24 cellular contexts compared by ENCODE assay signal in genomic region chr15:70411464-70411863, GRCh38.
"Had no signal": no experiment of that assay in that cellular context is flagged by ENCODE, and none has a peak within 500 bp of the region (broad histone marks: within the 10 kb centered on the region; RNA-seq: fewer than 3 reads in every experiment).

No MANE protein-coding gene starts in this region.

- H3K27me3 ChIP-seq: adrenal gland, ascending aorta, testis had no signal

- H3K4me3 ChIP-seq: adrenal gland, ascending aorta, gastroesophageal sphincter, heart left ventricle, smooth muscle cell, testis had no signal

- H3K27ac Mint-ChIP-seq: activated naive CD8-positive, alpha-beta T cell; activated T-helper 17 cell treated with anti-CD3 and anti-CD28 coated beads, Interleukin-2, amount 50 U/mL, for 72 hours; memory B cell; stimulated activated naive B cell treated with anti-CD40 and anti-IgM and Interleukin-4, amounts not matched to agents 10 μg/mL and 1 μg/mL and 100 μg/mL, for 72 hours had no signal

- H3K36me3 ChIP-seq: adrenal gland, ascending aorta, gastroesophageal sphincter, heart left ventricle had no signal

- H3K4me1 ChIP-seq: adrenal gland, ascending aorta, gastroesophageal sphincter, heart left ventricle, testis had no signal

- H3K9me3 Mint-ChIP-seq: memory B cell had no signal

- H3K9me3 ChIP-seq: adrenal gland, testis had no signal

- H3K27me3 Mint-ChIP-seq: activated naive CD8-positive, alpha-beta T cell; activated T-helper 17 cell treated with anti-CD3 and anti-CD28 coated beads, Interleukin-2, amount 50 U/mL, for 72 hours had no signal

- H3K4me3 Mint-ChIP-seq: activated naive CD8-positive, alpha-beta T cell; activated T-helper 17 cell treated with anti-CD3 and anti-CD28 coated beads, Interleukin-2, amount 50 U/mL, for 72 hours; memory B cell; neural crest cell; stimulated activated naive B cell treated with anti-CD40 and anti-IgM and Interleukin-4, amounts not matched to agents 10 μg/mL and 1 μg/mL and 100 μg/mL, for 72 hours had no signal

- H3K36me3 Mint-ChIP-seq: activated naive CD8-positive, alpha-beta T cell; memory B cell had no signal

- ATAC-seq: activated T-helper 17 cell treated with anti-CD3 and anti-CD28 coated beads, Interleukin-2, amount 50 U/mL, for 72 hours; gastroesophageal sphincter; heart left ventricle; left ventricle myocardium superior; sciatic nerve; stimulated activated naive B cell treated with anti-CD40 and anti-IgM and Interleukin-4, amounts not matched to agents 10 μg/mL and 1 μg/mL and 100 μg/mL, for 72 hours had no signal

- DNase-seq: activated CD4-positive, alpha-beta T cell treated with anti-CD3 and anti-CD28 coated beads for 1 hour; activated naive CD4-positive, alpha-beta T cell; activated T-cell treated with anti-CD3 and anti-CD28 coated beads, Interleukin-2, amount 50 U/mL, for 1 hour; adrenal gland; central memory CD4-positive, alpha-beta T cell; effector memory CD4-positive, alpha-beta T cell; heart left ventricle; islet precursor cell; left ventricle myocardium superior; occipital lobe; stimulated activated CD4-positive, alpha-beta T cell treated with anti-CD3 and anti-CD28 coated beads, Interleukin-15, amount 100 ng/mL, for 24 hours; stimulated activated CD8-positive, alpha-beta memory T cell treated with anti-CD3 and anti-CD28 coated beads, Interleukin-4, amount 100 ng/mL, for 48 hours; stimulated activated naive B cell treated with anti-CD40 and anti-IgM and Interleukin-4, amounts not matched to agents 10 μg/mL and 1 μg/mL and 100 μg/mL, for 72 hours; T-helper 1 cell; testis; trophoblast cell had no signal

- H3K4me1 Mint-ChIP-seq: activated T-helper 17 cell treated with anti-CD3 and anti-CD28 coated beads, Interleukin-2, amount 50 U/mL, for 72 hours; memory B cell had no signal

- H3K27ac ChIP-seq: adrenal gland, ascending aorta, gastroesophageal sphincter, heart left ventricle, testis had no signal
